ENCODE assay signal across 26 cellular contexts in the genomic region with DNA sequence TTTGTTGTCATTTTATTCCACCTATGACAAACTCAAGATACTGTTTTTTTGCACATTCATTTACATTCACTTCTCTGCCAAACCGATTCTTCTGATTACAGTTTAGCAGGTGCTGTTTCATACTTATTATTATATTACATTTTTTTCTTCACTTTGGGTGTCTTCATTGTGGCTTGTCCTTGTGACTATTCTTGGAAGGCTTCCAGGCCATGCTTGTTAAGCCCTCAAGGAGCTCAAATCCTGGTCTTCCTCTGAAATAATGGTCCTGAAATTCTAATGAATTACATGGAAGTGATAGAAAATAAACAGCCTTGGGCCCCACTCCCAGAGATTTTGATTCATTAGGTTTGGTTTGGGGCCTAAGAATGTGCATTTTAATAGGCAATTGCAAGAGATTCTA. TPM values are rescaled to one million over a fixed set of nuclear protein-coding genes. Genes with fewer than 3 reads are reported as not detected.
DNase-seq lines count a peak whose midpoint lies in the region; ATAC-seq, FAIRE-seq and TF ChIP-seq lines count a peak whose summit lies in the region.
"Had no signal": no experiment of that assay in that cellular context is flagged by ENCODE, and none has a peak within 500 bp of the region (broad histone marks: within the 10 kb centered on the region; RNA-seq: fewer than 3 reads in every experiment).

No MANE protein-coding gene starts in this region.

- H4K91ac ChIP-seq in IMR-90 (ENCODE audit: insufficient read depth, low read depth, low read length), result peak overlapping the region; percentile 83

- peak overlapping the region; percentile 75; the same call in 1 of the 2 replicates for H3K18ac ChIP-seq in IMR-90 (ENCODE audit: low read depth, low read length)

- no peaks in the 10 kb centered on the region for H3K9me2 ChIP-seq in PC-3 (replicated peaks; ENCODE audit: low read length)

- peak overlapping the region; percentile 98 for H2BK20ac ChIP-seq in IMR-90 (ENCODE audit: low read depth, low read length)

- no peaks in the 10 kb centered on the region for H4K20me1 ChIP-seq in IMR-90 (ENCODE audit: insufficient read depth, low read length)
- H4K20me1 ChIP-seq in PC-3 (ENCODE audit: low read length), result no peaks in the 10 kb centered on the region
- H4K20me1 ChIP-seq in osteoblast (ENCODE audit: insufficient read depth, low read length), result no peaks in the 10 kb centered on the region
- H4K20me1 ChIP-seq: BLaER1 treated with 17β-estradiol and CSF1 and Interleukin-3, amounts not matched to agents 10 nM and 100 nM had no signal

- H3K36me3 ChIP-seq in IMR-90 (ENCODE audit: control insufficient read depth, insufficient read depth, low read length) (no peaks in the 10 kb centered on the region), PC-3 (ENCODE audit: low read depth, low read length) (no peaks in the 10 kb centered on the region), osteoblast (ENCODE audit: insufficient read depth, low read length) (no peaks in the 10 kb centered on the region), kidney (ENCODE audit: control insufficient read depth in 1 of 2, insufficient read depth in 2 of 2, low read length in 2 of 2) (no peaks in the 10 kb centered on the region), prostate gland (no peaks in the 10 kb centered on the region)
- H3K36me3 ChIP-seq: BE2C; BLaER1 treated with 17β-estradiol and CSF1 and Interleukin-3, amounts not matched to agents 10 nM and 100 nM; HAP-1 had no signal

- H2AK5ac ChIP-seq in IMR-90 (ENCODE audit: low read depth, low read length), result peak overlapping the region; percentile 91; the same call in 1 of the 2 replicates

- peak; percentile 30 for DNase-seq in DMS79 treated with DMSO at 0.1 percent for 48 hours (lab: John Stamatoyannopoulos, UW)
- DNase-seq in IMR-90, result no peak
- no peak for DNase-seq in PC-3
- DNase-seq in osteoblast (ENCODE audit: insufficient read length, low spot score, missing footprints), result no peak
- DNase-seq in kidney, result no peak
- no peak for DNase-seq in omental fat pad (ENCODE audit: low spot score)
- no peak for DNase-seq in prostate gland (ENCODE audit: low spot score)
- DNase-seq: 8988T; ACHN; AML-193; BE2C; CD4-positive, alpha-beta T cell; CD8-positive, alpha-beta memory T cell; DMS 273 treated with DMSO at 0.1 percent for 48 hours; DND-41; GOT3 had no signal

- BruUV-seq in IMR-90 (replicated peaks; lab: Mats Ljungman, UMichigan) (no TSS peak), PC-3 (replicated peaks; lab: Mats Ljungman, UMichigan) (no TSS peak)

- dilution Hi-C loops in IMR-90 (cut with HindIII; ENCODE audit: low sequenced_read_pairs, unreplicated experiment), result no loop called here

- CTCF ChIA-PET in IMR-90 (lab: Yijun Ruan, JAX), result no interaction called here
- CTCF ChIA-PET in PC-3 (lab: Charles Lee), result no interaction called here

- no peak overlapping the region for H3K4me3 ChIP-seq in IMR-90 (ENCODE audit: insufficient read depth, low read depth, low read length)
- H3K4me3 ChIP-seq in PC-3 (ENCODE audit: low read length), result no peak overlapping the region
- no peak overlapping the region for H3K4me3 ChIP-seq in osteoblast (ENCODE audit: insufficient read depth, low read length)
- no peak overlapping the region for H3K4me3 ChIP-seq in kidney (ENCODE audit: low read length in 2 of 2)
- no peak overlapping the region for H3K4me3 ChIP-seq in prostate gland
- H3K4me3 ChIP-seq: A549; BLaER1 treated with 17β-estradiol and CSF1 and Interleukin-3, amounts not matched to agents 10 nM and 100 nM; GM12878; HAP-1 had no signal

- no peak for FAIRE-seq in kidney (lab: Jason Lieb, UNC)
- FAIRE-seq: D721Med, G401.6, GM12878, GM19239, H54 had no signal

- H2BK120ac ChIP-seq in IMR-90 (ENCODE audit: low read depth, low read length), result peak overlapping the region; percentile 97

- H3K23ac ChIP-seq in IMR-90 (ENCODE audit: low read depth, low read length), result no peak overlapping the region

- no peak overlapping the region for H3K4me2 ChIP-seq in IMR-90 (ENCODE audit: low read depth, low read length)
- no peak overlapping the region for H3K4me2 ChIP-seq in PC-3 (ENCODE audit: low read length)
- H3K4me2 ChIP-seq in osteoblast (ENCODE audit: insufficient read depth, low read length), result no peak overlapping the region
- H3K4me2 ChIP-seq: A549; BLaER1 treated with 17β-estradiol and CSF1 and Interleukin-3, amounts not matched to agents 10 nM and 100 nM had no signal

- H3K4me1 ChIP-seq in IMR-90 (ENCODE audit: control insufficient read depth, insufficient read depth, low read length) (peaks cover 16% of the 10 kb centered on the region), PC-3 (ENCODE audit: insufficient read depth, low read length) (peaks cover 76% of the 10 kb centered on the region), osteoblast (ENCODE audit: insufficient read depth, low read length) (peaks cover 46% of the 10 kb centered on the region), kidney (ENCODE audit: control insufficient read depth in 1 of 2, insufficient read depth in 1 of 2, low read depth in 1 of 2, low read length in 2 of 2) (no peaks in the 10 kb centered on the region), prostate gland (replicated peaks) (no peaks in the 10 kb centered on the region)
- H3K4me1 ChIP-seq: BE2C; BLaER1 treated with 17β-estradiol and CSF1 and Interleukin-3, amounts not matched to agents 10 nM and 100 nM; HAP-1 had no signal

- no peak for TF ChIP-seq CTCF in IMR-90 (conservative IDR thresholded peaks at IDR 0.05; ENCODE audit: low read depth, low read length)
- no peak for TF ChIP-seq CTCF in PC-3 (conservative IDR thresholded peaks at IDR 0.05; ENCODE audit: low read depth, low read length)
- no peak for TF ChIP-seq CTCF in osteoblast (IDR thresholded peaks at IDR 0.05; ENCODE audit: extremely low read depth, low read depth, low read length)
- TF ChIP-seq CTCF in kidney (IDR thresholded peaks at IDR 0.05; ENCODE audit: borderline replicate concordance, extremely low read depth, insufficient read depth), result no peak
- no peak for TF ChIP-seq CTCF in omental fat pad (IDR thresholded peaks at IDR 0.05)
- no peak for TF ChIP-seq CTCF in prostate gland (IDR thresholded peaks at IDR 0.05)

- ATAC-seq in IMR-90 (ENCODE audit: low read depth), result no peak
- no peak for ATAC-seq in PC-3
- ATAC-seq in omental fat pad (ENCODE audit: low FRiP score), result no peak
- no peak for ATAC-seq in GM21576 (IDR thresholded peaks at IDR 0.05; ENCODE audit: unreplicated experiment)
- ATAC-seq: A549, GM12878 had no signal

- H3K4ac ChIP-seq in IMR-90 (ENCODE audit: low read depth, low read length), result peak overlapping the region; percentile 94

- H3F3A ChIP-seq in PC-3 (ENCODE audit: low read length, unreplicated experiment), result peaks cover 8% of the 10 kb centered on the region

- H2AFZ ChIP-seq in IMR-90 (replicated peaks; ENCODE audit: low read length, poor library complexity), result no peak overlapping the region
- H2AFZ ChIP-seq in PC-3 (ENCODE audit: low read length), result no peak overlapping the region
- no peak overlapping the region for H2AFZ ChIP-seq in osteoblast (ENCODE audit: low read length)

- no peak overlapping the region for H2AK9ac ChIP-seq in IMR-90 (replicated peaks; ENCODE audit: low read depth, low read length, poor library complexity)

- H3K79me1 ChIP-seq in IMR-90 (ENCODE audit: low read depth in 1 of 2, low read length in 2 of 2), result no peaks in the 10 kb centered on the region

- H3K27ac ChIP-seq in IMR-90 (ENCODE audit: insufficient read depth, low read length) (no peak overlapping the region), PC-3 (ENCODE audit: low read length) (peak overlapping the region; percentile 21; the same call in 1 of the 2 replicates), osteoblast (ENCODE audit: low read depth, low read length) (peak overlapping the region; percentile 91), kidney (ENCODE audit: low read depth in 2 of 2, low read length in 2 of 2) (no peak overlapping the region), prostate gland (no peak overlapping the region)
- H3K27ac ChIP-seq: A549; BLaER1 treated with 17β-estradiol and CSF1 and Interleukin-3, amounts not matched to agents 10 nM and 100 nM had no signal

- TF ChIP-seq RAD21 in IMR-90 (IDR thresholded peaks at IDR 0.05; ENCODE audit: low read length), result no peak

- H3K9me3 ChIP-seq in IMR-90 (ENCODE audit: control insufficient read depth, insufficient read depth, low read length) (no peaks in the 10 kb centered on the region), PC-3 (ENCODE audit: low read length) (no peaks in the 10 kb centered on the region), osteoblast (ENCODE audit: low read depth, low read length) (no peaks in the 10 kb centered on the region), kidney (ENCODE audit: control insufficient read depth in 1 of 2, low read length in 2 of 2) (no peaks in the 10 kb centered on the region), prostate gland (no peaks in the 10 kb centered on the region)
- H3K9me3 ChIP-seq: A549; BE2C; BLaER1 treated with 17β-estradiol and CSF1 and Interleukin-3, amounts not matched to agents 10 nM and 100 nM; HAP-1 had no signal

- POLR2A ChIA-PET in IMR-90 (lab: Charles Lee; ENCODE audit: unreplicated experiment) (no interaction called here), PC-3 (lab: Charles Lee; ENCODE audit: unreplicated experiment) (no interaction called here)

- H3K27me3 ChIP-seq in IMR-90 (ENCODE audit: control insufficient read depth, insufficient read depth, low read length), result no peaks in the 10 kb centered on the region
- H3K27me3 ChIP-seq in PC-3 (ENCODE audit: low read length), result no peaks in the 10 kb centered on the region
- H3K27me3 ChIP-seq in osteoblast (ENCODE audit: insufficient read depth, low read length), result no peaks in the 10 kb centered on the region
- H3K27me3 ChIP-seq in prostate gland (replicated peaks; ENCODE audit: insufficient read depth), result no peaks in the 10 kb centered on the region
- H3K27me3 ChIP-seq: BE2C; BLaER1 treated with 17β-estradiol and CSF1 and Interleukin-3, amounts not matched to agents 10 nM and 100 nM had no signal

- H2BK15ac ChIP-seq in IMR-90 (ENCODE audit: low read depth, low read length), result peak overlapping the region; percentile 95; the same call in 2 of the 3 replicates

- H3K9ac ChIP-seq in IMR-90 (ENCODE audit: low read depth, low read length), result no peak overlapping the region
- no peak overlapping the region for H3K9ac ChIP-seq in PC-3 (ENCODE audit: low read length)
- H3K9ac ChIP-seq in kidney (ENCODE audit: low read length in 2 of 2), result no peak overlapping the region
- H3K9ac ChIP-seq: BLaER1 treated with 17β-estradiol and CSF1 and Interleukin-3, amounts not matched to agents 10 nM and 100 nM had no signal

- H3K56ac ChIP-seq in IMR-90 (ENCODE audit: extremely low read depth, insufficient read depth, low read length), result no peak overlapping the region

- in situ Hi-C loops in IMR-90 (cut with MboI; ENCODE audit: low sequenced_read_pairs), result no loop called here

- H3K79me2 ChIP-seq in PC-3 (ENCODE audit: low read length), result no peaks in the 10 kb centered on the region
- no peaks in the 10 kb centered on the region for H3K79me2 ChIP-seq in osteoblast (ENCODE audit: insufficient read depth, low read length)

- H2BK5ac ChIP-seq in IMR-90 (ENCODE audit: low read depth, low read length, poor library complexity, severe bottlenecking), result peak overlapping the region; percentile 98

- H4K5ac ChIP-seq in IMR-90 (ENCODE audit: low read depth, low read length), result peak overlapping the region; percentile 67; the same call in 1 of the 2 replicates

- TF ChIP-seq POLR2A in IMR-90 (IDR thresholded peaks at IDR 0.05; ENCODE audit: low read depth, low read length), result no peak
- no peak for TF ChIP-seq POLR2A in prostate gland (IDR thresholded peaks at IDR 0.05)

- WGBS in IMR-90 (ENCODE audit: extremely low coverage in 2 of 2, insufficient read length in 1 of 2), 2 experiments, result no CpG with 5 or more reads among the region's 1 CpG
- WGBS in prostate gland, result 94% methylated on average over 1 of the region's 1 CpG

- peak overlapping the region; percentile 71 to 86 for H4K8ac ChIP-seq in IMR-90 (ENCODE audit: low read depth in 2 of 2, low read length in 2 of 2)

- intact Hi-C loops in IMR-90 (cut with micrococcal nuclease), result loop anchor here (5.0 kb wide), 3 partner anchors 258 to 583 kb away; no protein-coding TSS in a partner anchor
- intact Hi-C loops in PC-3 (cut with micrococcal nuclease), result loop anchor here (5.0 to 10.0 kb wide), 3 partner anchors 60 to 150 kb away; partner anchors contain the start of gene KRTAP3-1
- intact Hi-C loops in kidney (cut with DNase I), result no loop called here
- intact Hi-C loops in prostate gland (cut with DNase I), result no loop called here

- H3K9me1 ChIP-seq in IMR-90 (ENCODE audit: insufficient read depth, low read length), result peaks cover 7% of the 10 kb centered on the region

- H3K14ac ChIP-seq in IMR-90 (replicated peaks; ENCODE audit: low read depth, low read length), result peak overlapping the region; percentile 88

RNA-seq across cellular contexts. Expression of gene KRTAP2-4, which starts 1.4 kb away (rescaled TPM):
- total RNA-seq in IMR-90 (2012; rRNA removed), result not detected in 2 replicates
- not detected in 2 replicates for polyA plus RNA-seq in IMR-90 (2012; rRNA removed)
- polyA plus RNA-seq in IMR-90 (2012; cell fraction: cytosol; rRNA removed), result 0.19 TPM in 1 of 2 replicates, not detected in the other
- polyA plus RNA-seq in IMR-90 (2012; cell fraction: nucleus; rRNA removed; ENCODE audit: low replicate concordance), result 0.23 TPM in 1 of 2 replicates, not detected in the other
- not detected in 2 replicates for total RNA-seq in PC-3 (2014; rRNA removed)
- total RNA-seq in osteoblast, result not detected in 2 replicates
- not detected for total RNA-seq in kidney
- not detected for polyA plus RNA-seq in kidney (ENCODE audit: insufficient read depth, low read depth, low replicate concordance)
- total RNA-seq in omental fat pad, result not detected
- total RNA-seq in prostate gland, result not detected
- total RNA-seq: CD4-positive, alpha-beta T cell; CD8-positive, alpha-beta memory T cell; GM12878 had no signal
- polyA plus RNA-seq: A549; CD14-positive monocyte; CD8-positive, alpha-beta memory T cell; GM12878 had no signal

RNA-seq across cellular contexts. Expression of gene KRTAP2-3, which starts 4.4 kb away (rescaled TPM):
- 1.4 TPM in 2 replicates for total RNA-seq in IMR-90 (2012; rRNA removed)
- polyA plus RNA-seq in IMR-90 (2012; rRNA removed), result 35.2 and 35.6 TPM in 2 replicates
- polyA plus RNA-seq in IMR-90 (2012; cell fraction: cytosol; rRNA removed), result 39.0 and 43.5 TPM in 2 replicates
- 7.0 and 32.7 TPM in 2 replicates for polyA plus RNA-seq in IMR-90 (2012; cell fraction: nucleus; rRNA removed; ENCODE audit: low replicate concordance)
- 10.8 and 12.4 TPM in 2 replicates for total RNA-seq in PC-3 (2014; rRNA removed)
- 0.29 TPM in 1 of 2 replicates, not detected in the other for total RNA-seq in osteoblast
- total RNA-seq in kidney, result 0.28 TPM
- not detected for polyA plus RNA-seq in kidney (ENCODE audit: insufficient read depth, low read depth, low replicate concordance)
- not detected for total RNA-seq in omental fat pad
- not detected for total RNA-seq in prostate gland
- total RNA-seq: CD4-positive, alpha-beta T cell; CD8-positive, alpha-beta memory T cell; GM12878 had no signal
- polyA plus RNA-seq: A549; CD14-positive monocyte; CD8-positive, alpha-beta memory T cell; GM12878 had no signal

RNA-seq across cellular contexts. Expression of gene KRTAP2-2, which starts 9.3 kb away (rescaled TPM):
- total RNA-seq in IMR-90 (2012; rRNA removed), result not detected in 2 replicates
- polyA plus RNA-seq in IMR-90 (2012; rRNA removed), result 0.17 TPM in 1 of 2 replicates, not detected in the other
- not detected in 2 replicates for polyA plus RNA-seq in IMR-90 (2012; cell fraction: cytosol; rRNA removed)
- polyA plus RNA-seq in IMR-90 (2012; cell fraction: nucleus; rRNA removed; ENCODE audit: low replicate concordance), result 0.77 TPM in 1 of 2 replicates, not detected in the other
- total RNA-seq in PC-3 (2014; rRNA removed), result not detected in 2 replicates
- total RNA-seq in osteoblast, result not detected in 2 replicates
- total RNA-seq in kidney, result not detected
- not detected for polyA plus RNA-seq in kidney (ENCODE audit: insufficient read depth, low read depth, low replicate concordance)
- not detected for total RNA-seq in omental fat pad
- total RNA-seq in prostate gland, result not detected
- total RNA-seq: CD4-positive, alpha-beta T cell; CD8-positive, alpha-beta memory T cell; GM12878 had no signal
- polyA plus RNA-seq: A549; CD14-positive monocyte; CD8-positive, alpha-beta memory T cell; GM12878 had no signal

RNA-seq across cellular contexts. Expression of gene KRTAP2-1, which starts 17.2 kb away (rescaled TPM):
- total RNA-seq in IMR-90 (2012; rRNA removed), result not detected in 2 replicates
- polyA plus RNA-seq in IMR-90 (2012; rRNA removed), result not detected in 2 replicates
- 0.32 TPM in 1 of 2 replicates, not detected in the other for polyA plus RNA-seq in IMR-90 (2012; cell fraction: cytosol; rRNA removed)
- polyA plus RNA-seq in IMR-90 (2012; cell fraction: nucleus; rRNA removed; ENCODE audit: low replicate concordance), result 0.16 and 0.38 TPM in 2 replicates
- total RNA-seq in PC-3 (2014; rRNA removed), result not detected in 2 replicates
- not detected in 2 replicates for total RNA-seq in osteoblast
- not detected for total RNA-seq in kidney
- not detected for polyA plus RNA-seq in kidney (ENCODE audit: insufficient read depth, low read depth, low replicate concordance)
- not detected for total RNA-seq in omental fat pad
- not detected for total RNA-seq in prostate gland
- total RNA-seq: CD4-positive, alpha-beta T cell; CD8-positive, alpha-beta memory T cell; GM12878 had no signal
- polyA plus RNA-seq: A549; CD14-positive monocyte; CD8-positive, alpha-beta memory T cell; GM12878 had no signal

RNA-seq across cellular contexts. Expression of gene KRTAP4-7, which starts 19.6 kb away (rescaled TPM):
- total RNA-seq in IMR-90 (2012; rRNA removed) (not detected in 2 replicates), PC-3 (2014; rRNA removed) (not detected in 2 replicates), osteoblast (under 0.01 and 0.72 TPM in 2 replicates), kidney (not detected), omental fat pad (not detected), prostate gland (not detected)
- polyA plus RNA-seq in IMR-90 (2012; rRNA removed) (0.11 TPM in 1 of 2 replicates, not detected in the other), kidney (ENCODE audit: insufficient read depth, low read depth, low replicate concordance) (not detected)
- not detected in 2 replicates for polyA plus RNA-seq in IMR-90 (2012; cell fraction: cytosol; rRNA removed)
- polyA plus RNA-seq in IMR-90 (2012; cell fraction: nucleus; rRNA removed; ENCODE audit: low replicate concordance), result 0.54 TPM in 1 of 2 replicates, not detected in the other
- total RNA-seq: CD4-positive, alpha-beta T cell; CD8-positive, alpha-beta memory T cell; GM12878 had no signal
- polyA plus RNA-seq: A549; CD14-positive monocyte; CD8-positive, alpha-beta memory T cell; GM12878 had no signal

Comparison
In these comparisons a context has a peak if more than half of its experiments do, and no peak if none do; other contexts are left out.
1. H3K27ac ChIP-seq: peak in PC-3 (single experiment) and osteoblast (single experiment); none in IMR-90 (single experiment), kidney (0 of 2) and prostate gland (0 of 2).
2. intact Hi-C loops: an anchor here in IMR-90 (5.0 kb wide) and PC-3 (5.0 to 10.0 kb wide); none called in kidney and prostate gland.